ENCODE assay signal across 10 cellular contexts in genomic region chr17:79814624-79814965, GRCh38. TPM values are rescaled to one million over a fixed set of nuclear protein-coding genes. Genes with fewer than 3 reads are reported as not detected.
DNase-seq lines count a peak whose midpoint lies in the region; ATAC-seq and TF ChIP-seq lines count a peak whose summit lies in the region.
"Had no signal": no experiment of that assay in that cellular context is flagged by ENCODE, and none has a peak within 500 bp of the region (broad histone marks: within the 10 kb centered on the region; RNA-seq: fewer than 3 reads in every experiment).

No MANE protein-coding gene starts in this region.

- H3K27ac ChIP-seq in lower lobe of right lung (no peak overlapping the region), thymus (ENCODE audit: low read depth) (no peak overlapping the region), right lobe of liver (no peak overlapping the region)

- no peak for TF ChIP-seq POLR2A in right lobe of liver (IDR thresholded peaks at IDR 0.05)

- H3K9me3 Mint-ChIP-seq in activated T-cell treated with anti-CD3 and anti-CD28 coated beads, Interleukin-2, amount 50 U/mL, for 24 hours, result no peaks in the 10 kb centered on the region
- H3K9me3 Mint-ChIP-seq in activated naive CD8-positive, alpha-beta T cell treated with anti-CD3 and anti-CD28 coated beads, Interleukin-2, amount 10 ng/mL, durations not matched to agents 7 days and 5 days, result no peaks in the 10 kb centered on the region

- intact Hi-C loops in lower lobe of right lung (cut with DNase I) (no loop called here), right lobe of liver (cut with DNase I) (no loop called here)

- peaks cover 67% of the 10 kb centered on the region for H3K27me3 ChIP-seq in lower lobe of right lung (ENCODE audit: low read depth)
- H3K27me3 ChIP-seq in thymus (ENCODE audit: control insufficient read depth, insufficient read depth), result peaks cover 87% of the 10 kb centered on the region
- H3K27me3 ChIP-seq in right lobe of liver, result peaks cover 22 to 41% of the 10 kb centered on the region in 2 donors

- H3K4me3 ChIP-seq in lower lobe of right lung (peak overlapping the region; percentile 39), thymus (ENCODE audit: low read length) (peak overlapping the region; percentile 17), right lobe of liver (peak overlapping the region in 1 of 3 donors; percentile 19)

- peak overlapping the region; percentile 27 for H3K4me3 Mint-ChIP-seq in activated T-cell treated with anti-CD3 and anti-CD28 coated beads, Interleukin-2, amount 50 U/mL, for 24 hours
- H3K4me3 Mint-ChIP-seq in activated naive CD8-positive, alpha-beta T cell treated with anti-CD3 and anti-CD28 coated beads, Interleukin-2, amount 10 ng/mL, durations not matched to agents 7 days and 5 days, result peak overlapping the region; percentile 17

- no peak for ATAC-seq in activated naive CD8-positive, alpha-beta T cell treated with anti-CD3 and anti-CD28 coated beads, Interleukin-2, amount 10 ng/mL, durations not matched to agents 7 days and 5 days (ENCODE audit: low read depth)
- peak; percentile 25 to 36 for ATAC-seq in lower lobe of right lung
- no peak for ATAC-seq in right lobe of liver

- no peak for DNase-seq in activated T-cell treated with anti-CD3 and anti-CD28 coated beads, Interleukin-2, amount 50 U/mL, for 24 hours
- no peak for DNase-seq in activated T-cell treated with anti-CD3 and anti-CD28 coated beads, Interleukin-2, amount 50 U/mL, for 1 hour
- DNase-seq in activated naive CD8-positive, alpha-beta T cell treated with anti-CD3 and anti-CD28 coated beads, Interleukin-2, amount 10 ng/mL, durations not matched to agents 7 days and 5 days, result no peak
- DNase-seq in lower lobe of right lung (no peak), right lobe of liver (no peak), DMS 273 (lab: John Stamatoyannopoulos, UW; ENCODE audit: unreplicated experiment) (no peak)
- no peak for DNase-seq in effector CD4-positive, alpha-beta T cell
- DNase-seq: activated effector memory CD4-positive, alpha-beta T cell treated with Interleukin-2 at 50 U/mL for 16 hours; effector memory CD4-positive, alpha-beta T cell had no signal

- H3K27ac Mint-ChIP-seq in activated T-cell treated with anti-CD3 and anti-CD28 coated beads, Interleukin-2, amount 50 U/mL, for 24 hours, result peak overlapping the region; percentile 73
- H3K27ac Mint-ChIP-seq in activated naive CD8-positive, alpha-beta T cell treated with anti-CD3 and anti-CD28 coated beads, Interleukin-2, amount 10 ng/mL, durations not matched to agents 7 days and 5 days, result peak overlapping the region; percentile 22

- TF ChIP-seq CTCF in lower lobe of right lung (IDR thresholded peaks at IDR 0.05) (no peak), right lobe of liver (IDR thresholded peaks at IDR 0.05) (no peak)

- no peaks in the 10 kb centered on the region for H3K36me3 Mint-ChIP-seq in activated T-cell treated with anti-CD3 and anti-CD28 coated beads, Interleukin-2, amount 50 U/mL, for 24 hours (ENCODE audit: low read depth)
- H3K36me3 Mint-ChIP-seq in activated naive CD8-positive, alpha-beta T cell treated with anti-CD3 and anti-CD28 coated beads, Interleukin-2, amount 10 ng/mL, durations not matched to agents 7 days and 5 days, result no peaks in the 10 kb centered on the region

- H3K36me3 ChIP-seq in lower lobe of right lung (no peaks in the 10 kb centered on the region), thymus (ENCODE audit: control insufficient read depth, insufficient read depth) (no peaks in the 10 kb centered on the region), right lobe of liver (no peaks in the 10 kb centered on the region)

- 3% methylated on average over 20 of the region's 20 CpGs for WGBS in thymus
- 13% methylated on average over 4 of the region's 20 CpGs for WGBS in right lobe of liver (ENCODE audit: insufficient coverage, low coverage, low lambda C conversion rate, missing lambda C conversion rate)

- H3K4me1 ChIP-seq in lower lobe of right lung, result peaks cover 44% of the 10 kb centered on the region
- peaks cover 46% of the 10 kb centered on the region for H3K4me1 ChIP-seq in thymus (ENCODE audit: control insufficient read depth, insufficient read depth, low read length)
- peaks cover 0 to 30% (median 7%) of the 10 kb centered on the region in 4 donors for H3K4me1 ChIP-seq in right lobe of liver

- peaks cover 54% of the 10 kb centered on the region for H3K27me3 Mint-ChIP-seq in activated T-cell treated with anti-CD3 and anti-CD28 coated beads, Interleukin-2, amount 50 U/mL, for 24 hours
- H3K27me3 Mint-ChIP-seq in activated naive CD8-positive, alpha-beta T cell treated with anti-CD3 and anti-CD28 coated beads, Interleukin-2, amount 10 ng/mL, durations not matched to agents 7 days and 5 days, result peaks cover 55% of the 10 kb centered on the region

- POLR2A ChIA-PET in activated naive CD8-positive, alpha-beta T cell treated with anti-CD3 and anti-CD28 coated beads, Interleukin-2, amount 10 ng/mL, durations not matched to agents 7 days and 5 days (lab: Charles Lee), result interaction anchor here (0.9 to 7.8 kb wide), 3 partner anchors 13 to 61 kb away, joined by 3 to 76 read pairs (median 3); partner anchors contain the start of gene CBX4

- no peaks in the 10 kb centered on the region for H3K9me3 ChIP-seq in lower lobe of right lung
- H3K9me3 ChIP-seq in thymus (ENCODE audit: control insufficient read depth), result no peaks in the 10 kb centered on the region
- no peaks in the 10 kb centered on the region for H3K9me3 ChIP-seq in right lobe of liver

- peaks cover 28% of the 10 kb centered on the region for H3K4me1 Mint-ChIP-seq in activated T-cell treated with anti-CD3 and anti-CD28 coated beads, Interleukin-2, amount 50 U/mL, for 24 hours (ENCODE audit: low read depth)
- peaks cover 17% of the 10 kb centered on the region for H3K4me1 Mint-ChIP-seq in activated naive CD8-positive, alpha-beta T cell treated with anti-CD3 and anti-CD28 coated beads, Interleukin-2, amount 10 ng/mL, durations not matched to agents 7 days and 5 days

RNA-seq across cellular contexts. Expression of gene CBX8, which starts 17.7 kb away (rescaled TPM):
- total RNA-seq in activated naive CD8-positive, alpha-beta T cell treated with anti-CD3 and anti-CD28 coated beads, Interleukin-2, amount 10 ng/mL, durations not matched to agents 7 days and 5 days, result 1 to 10 TPM; 4.9 to 5.5 TPM
- total RNA-seq in lower lobe of right lung (5.8 TPM), right lobe of liver (1 to 10 TPM; 1.2 to 4.7 (median 2.0) TPM)
- polyA plus RNA-seq in thymus, result 12.8 TPM

RNA-seq across cellular contexts. Expression of gene CBX4, which starts 24.6 kb away (rescaled TPM):
- 10 to 100 TPM; 53.8 to 54.4 TPM for total RNA-seq in activated naive CD8-positive, alpha-beta T cell treated with anti-CD3 and anti-CD28 coated beads, Interleukin-2, amount 10 ng/mL, durations not matched to agents 7 days and 5 days
- total RNA-seq in lower lobe of right lung (20.6 TPM), right lobe of liver (10 to 100 TPM in 5 of 6 experiments, 1 to 10 TPM in 1; 8.9 to 21.9 (median 15.1) TPM)
- polyA plus RNA-seq in thymus, result 32.1 TPM

RNA-seq across cellular contexts. Expression of gene CBX2, which starts 36.6 kb away (rescaled TPM):
- 1 to 10 TPM; 9.2 to 9.6 TPM for total RNA-seq in activated naive CD8-positive, alpha-beta T cell treated with anti-CD3 and anti-CD28 coated beads, Interleukin-2, amount 10 ng/mL, durations not matched to agents 7 days and 5 days
- total RNA-seq in lower lobe of right lung, result 3.9 TPM
- 4.4 TPM for polyA plus RNA-seq in thymus
- total RNA-seq in right lobe of liver, result 1 to 10 TPM in 3 of 6 experiments, under 1 TPM in 3; 0.33 to 3.5 (median 1.1) TPM

Comparison
In these comparisons a context has a peak if more than half of its experiments do, and no peak if none do; other contexts are left out.
1. ATAC-seq: peak in lower lobe of right lung (2 of 2); none in activated naive CD8-positive, alpha-beta T cell treated with anti-CD3 and anti-CD28 coated beads, Interleukin-2, amount 10 ng/mL, durations not matched to agents 7 days and 5 days (single experiment) and right lobe of liver (0 of 4).